9 cellular contexts compared by ENCODE assay signal in genomic region chr1:74767490-74767889, GRCh38. TPM values are rescaled to one million over a fixed set of nuclear protein-coding genes. Genes with fewer than 3 reads are reported as not detected.
DNase-seq lines count a peak whose midpoint lies in the region; ATAC-seq, FAIRE-seq and TF ChIP-seq lines count a peak whose summit lies in the region.
"Had no signal": no experiment of that assay in that cellular context is flagged by ENCODE, and none has a peak within 500 bp of the region (broad histone marks: within the 10 kb centered on the region; RNA-seq: fewer than 3 reads in every experiment).

No MANE protein-coding gene starts in this region.

- no peak for FAIRE-seq in keratinocyte (lab: Jason Lieb, UNC)

- ATAC-seq in Panc1, result no peak
- ATAC-seq in stimulated activated memory B cell treated with anti-CD40 and anti-IgM and Interleukin-4, amounts not matched to agents 10 μg/mL and 1 μg/mL and 100 μg/mL, for 72 hours, result no peak
- ATAC-seq in HG03135 (IDR thresholded peaks at IDR 0.05; ENCODE audit: unreplicated experiment), result no peak

- no peaks in the 10 kb centered on the region for H3K9me3 Mint-ChIP-seq in HFFc6
- H3K9me3 Mint-ChIP-seq in stimulated activated memory B cell treated with anti-CD40 and anti-IgM and Interleukin-4, amounts not matched to agents 10 μg/mL and 1 μg/mL and 100 μg/mL, for 72 hours, result no peaks in the 10 kb centered on the region

- POLR2A ChIA-PET in Panc1 (lab: Charles Lee), result no interaction called here

- intact Hi-C loops in Panc1 (cut with micrococcal nuclease; ENCODE audit: unreplicated experiment), result no loop called here

- H3K4me2 ChIP-seq in keratinocyte (ENCODE audit: control insufficient read depth, extremely low read depth, insufficient read depth, low read depth, low read length), result no peak overlapping the region

- TF ChIP-seq CTCF in HFFc6 (IDR thresholded peaks at IDR 0.05) (peak; percentile 71), Panc1 (IDR thresholded peaks at IDR 0.05) (peak; percentile 60), keratinocyte (optimal IDR thresholded peaks at IDR 0.05 in 1 of 3, IDR thresholded peaks at IDR 0.05 in 1 of 3, conservative IDR thresholded peaks at IDR 0.05 in 1 of 3; ENCODE audit: extremely low read depth in 1 of 3, insufficient read depth in 2 of 3, low read length in 3 of 3) (peak; percentile 35 to 47 (median 39))

- no peaks in the 10 kb centered on the region for H3K9me3 ChIP-seq in Panc1 (ENCODE audit: control insufficient read depth, insufficient read depth, low read depth, low read length)
- no peaks in the 10 kb centered on the region for H3K9me3 ChIP-seq in keratinocyte (ENCODE audit: control insufficient read depth, low read depth, low read length)
- H3K9me3 ChIP-seq: right atrium auricular region had no signal

- H3K27ac Mint-ChIP-seq in HFFc6, result no peak overlapping the region
- H3K27ac Mint-ChIP-seq in stimulated activated memory B cell treated with anti-CD40 and anti-IgM and Interleukin-4, amounts not matched to agents 10 μg/mL and 1 μg/mL and 100 μg/mL, for 72 hours, result no peak overlapping the region

- H3K4me1 ChIP-seq in Panc1 (ENCODE audit: control insufficient read depth, insufficient read depth, low read length) (no peaks in the 10 kb centered on the region), keratinocyte (ENCODE audit: control insufficient read depth, extremely low read depth, insufficient read depth, low read length) (no peaks in the 10 kb centered on the region)
- H3K4me1 ChIP-seq: right atrium auricular region had no signal

- H3K27me3 ChIP-seq in Panc1 (ENCODE audit: control insufficient read depth, insufficient read depth, low read length) (no peaks in the 10 kb centered on the region; the same call in 1 of the 2 replicates), keratinocyte (ENCODE audit: control insufficient read depth, extremely low read depth, insufficient read depth, low read length) (no peaks in the 10 kb centered on the region)
- H3K27me3 ChIP-seq: right atrium auricular region had no signal

- in situ Hi-C loops in Panc1 (cut with HindIII; ENCODE audit: low pct_unique_long_range_greater_than_20kb, low sequenced_read_pairs), result no loop called here

- H3K36me3 Mint-ChIP-seq in HFFc6 (ENCODE audit: low read depth), result peaks cover 5% of the 10 kb centered on the region; the same call in 1 of the 2 replicates
- H3K36me3 Mint-ChIP-seq in stimulated activated memory B cell treated with anti-CD40 and anti-IgM and Interleukin-4, amounts not matched to agents 10 μg/mL and 1 μg/mL and 100 μg/mL, for 72 hours, result peaks cover 8% of the 10 kb centered on the region

- no peak overlapping the region for H3K9ac ChIP-seq in keratinocyte (ENCODE audit: control insufficient read depth, extremely low read depth, insufficient read depth, low read length)

- peak; percentile 53 for DNase-seq in ELR (ENCODE audit: low read depth)
- peak; percentile 19 for DNase-seq in HFFc6
- DNase-seq in Panc1 (ENCODE audit: low read depth, low spot score), result peak; percentile 2
- DNase-seq in keratinocyte (ENCODE audit: low read depth, low spot score), result peak; percentile 4
- DNase-seq in NCI-H1436 treated with DMSO at 0.1 percent for 48 hours (lab: John Stamatoyannopoulos, UW), result no peak
- no peak for DNase-seq in epidermal melanocyte (ENCODE audit: insufficient read length, low spot score)

- no TSS peak for BruUV-seq in Panc1 (replicated peaks; lab: Mats Ljungman, UMichigan)

- H3K36me3 ChIP-seq in Panc1 (ENCODE audit: control insufficient read depth, insufficient read depth, low read length) (peaks cover 7% of the 10 kb centered on the region), keratinocyte (ENCODE audit: control insufficient read depth in 2 of 2, extremely low read depth in 1 of 2, insufficient read depth in 2 of 2, low read length in 2 of 2) (peaks cover 4 to 5% of the 10 kb centered on the region in 2 experiments)

- peaks cover 1% of the 10 kb centered on the region; the same call in 1 of the 2 replicates for H3K4me1 Mint-ChIP-seq in HFFc6 (ENCODE audit: low read depth)
- H3K4me1 Mint-ChIP-seq in stimulated activated memory B cell treated with anti-CD40 and anti-IgM and Interleukin-4, amounts not matched to agents 10 μg/mL and 1 μg/mL and 100 μg/mL, for 72 hours, result no peaks in the 10 kb centered on the region

- no peak overlapping the region for H2AFZ ChIP-seq in keratinocyte (ENCODE audit: control insufficient read depth, low read length)

- CTCF ChIA-PET in Panc1 (lab: Charles Lee), result interaction anchor here (0.8 kb wide), 1 partner anchor 1014 kb away, joined by 3 read pairs; no protein-coding TSS in a partner anchor

- H4K20me1 ChIP-seq in keratinocyte (ENCODE audit: control insufficient read depth, extremely low read depth, insufficient read depth, low read length), result no peaks in the 10 kb centered on the region

- no peaks in the 10 kb centered on the region; the same call in 1 of the 2 replicates for H3K27me3 Mint-ChIP-seq in HFFc6 (ENCODE audit: insufficient read depth)
- H3K27me3 Mint-ChIP-seq in stimulated activated memory B cell treated with anti-CD40 and anti-IgM and Interleukin-4, amounts not matched to agents 10 μg/mL and 1 μg/mL and 100 μg/mL, for 72 hours, result no peaks in the 10 kb centered on the region

- H3K9me1 ChIP-seq in keratinocyte (ENCODE audit: control insufficient read depth, extremely low read depth, insufficient read depth, low read length), result no peaks in the 10 kb centered on the region

- H3K27ac ChIP-seq in Panc1 (ENCODE audit: low read length) (no peak overlapping the region), keratinocyte (ENCODE audit: control insufficient read depth, insufficient read depth, low read length) (no peak overlapping the region)
- H3K27ac ChIP-seq: right atrium auricular region had no signal

- no peak overlapping the region for H3K4me3 Mint-ChIP-seq in HFFc6
- H3K4me3 Mint-ChIP-seq in stimulated activated memory B cell treated with anti-CD40 and anti-IgM and Interleukin-4, amounts not matched to agents 10 μg/mL and 1 μg/mL and 100 μg/mL, for 72 hours, result no peak overlapping the region

- H3K4me3 ChIP-seq in Panc1 (ENCODE audit: low read depth in 2 of 2, low read length in 2 of 2) (no peak overlapping the region), keratinocyte (ENCODE audit: control insufficient read depth in 2 of 3, extremely low read depth in 1 of 3, insufficient read depth in 2 of 3, low read depth in 1 of 3, low read length in 3 of 3) (no peak overlapping the region)
- H3K4me3 ChIP-seq: right atrium auricular region had no signal

- dilution Hi-C loops in keratinocyte (cut with MboI; ENCODE audit: extremely low pct_ligation_motif_present, low sequenced_read_pairs), result no loop called here

- no peaks in the 10 kb centered on the region for H3K79me2 ChIP-seq in keratinocyte (ENCODE audit: control insufficient read depth, insufficient read depth, low read length)

RNA-seq across cellular contexts. Expression of gene TYW3, which starts 34.5 kb away (rescaled TPM):
- 10 to 100 TPM; 20.7 to 27.6 (median 24.9) TPM for total RNA-seq in HFFc6 (2021; fragmentation: NEBNext Ultra II Directional; extraction: Animal tissue kit (Norgen Biotek cat#: 25700))
- total RNA-seq in Panc1 (2021; ENCODE audit: unreplicated experiment), result 20.0 TPM
- 10.2 TPM for polyA plus RNA-seq in Panc1 (2012; ENCODE audit: insufficient read length)
- 14.3 to 25.9 TPM (median 14.7 TPM) in 3 replicates for polyA plus RNA-seq in keratinocyte
- 12.4 TPM for polyA plus RNA-seq in keratinocyte (2011; ENCODE audit: low read depth)
- 14.6 and 27.7 TPM in 2 replicates for polyA plus RNA-seq in keratinocyte (2011; cell fraction: cytosol; rRNA removed)
- 11.5 and 18.1 TPM in 2 replicates for polyA plus RNA-seq in keratinocyte (2011; cell fraction: nucleus; rRNA removed)
- 12.6 and 16.0 TPM in 2 replicates for polyA plus RNA-seq in keratinocyte (2012; ENCODE audit: low replicate concordance)
- 3.2 to 13.9 TPM (median 4.6 TPM) in 3 replicates for polyA minus RNA-seq in keratinocyte
- polyA minus RNA-seq in keratinocyte (2011; cell fraction: cytosol; rRNA and poly(A)+ RNA removed), result 7.3 TPM
- polyA minus RNA-seq in keratinocyte (2011; cell fraction: nucleus; rRNA and poly(A)+ RNA removed), result 5.8 and 8.1 TPM in 2 replicates

RNA-seq across cellular contexts. Expression of gene CRYZ, which starts 34.6 kb away (rescaled TPM):
- 10 to 100 TPM; 42.9 to 53.3 (median 46.4) TPM for total RNA-seq in HFFc6 (2021; fragmentation: NEBNext Ultra II Directional; extraction: Animal tissue kit (Norgen Biotek cat#: 25700))
- 32.7 TPM for total RNA-seq in Panc1 (2021; ENCODE audit: unreplicated experiment)
- polyA plus RNA-seq in Panc1 (2012; ENCODE audit: insufficient read length), result 16.9 TPM
- 149 to 213 TPM (median 151 TPM) in 3 replicates for polyA plus RNA-seq in keratinocyte
- 39.9 TPM for polyA plus RNA-seq in keratinocyte (2011; ENCODE audit: low read depth)
- 106 and 208 TPM in 2 replicates for polyA plus RNA-seq in keratinocyte (2011; cell fraction: cytosol; rRNA removed)
- polyA plus RNA-seq in keratinocyte (2011; cell fraction: nucleus; rRNA removed), result 143 and 168 TPM in 2 replicates
- polyA plus RNA-seq in keratinocyte (2012; ENCODE audit: low replicate concordance), result 69.9 and 86.6 TPM in 2 replicates
- 27.0 to 99.1 TPM (median 70.2 TPM) in 3 replicates for polyA minus RNA-seq in keratinocyte
- 51.4 TPM for polyA minus RNA-seq in keratinocyte (2011; cell fraction: cytosol; rRNA and poly(A)+ RNA removed)
- polyA minus RNA-seq in keratinocyte (2011; cell fraction: nucleus; rRNA and poly(A)+ RNA removed), result 27.1 and 65.5 TPM in 2 replicates

Comparison
In these comparisons a context has a peak if more than half of its experiments do, and no peak if none do; other contexts are left out.
1. DNase-seq: peak in ELR (single experiment), HFFc6 (single experiment), Panc1 (single experiment) and keratinocyte (single experiment); none in NCI-H1436 treated with DMSO at 0.1 percent for 48 hours (single experiment) and epidermal melanocyte (single experiment).
2. Peak in every context shown above with its lines, with median percentiles within 50 percentile points of each other: CTCF ChIP-seq.